Comparison of ENCODE assay signal across 1 cellular context in genomic region chr2:219572237-219573001, GRCh38.
TF ChIP-seq lines count a peak whose summit lies in the region.

A gene with protein sequence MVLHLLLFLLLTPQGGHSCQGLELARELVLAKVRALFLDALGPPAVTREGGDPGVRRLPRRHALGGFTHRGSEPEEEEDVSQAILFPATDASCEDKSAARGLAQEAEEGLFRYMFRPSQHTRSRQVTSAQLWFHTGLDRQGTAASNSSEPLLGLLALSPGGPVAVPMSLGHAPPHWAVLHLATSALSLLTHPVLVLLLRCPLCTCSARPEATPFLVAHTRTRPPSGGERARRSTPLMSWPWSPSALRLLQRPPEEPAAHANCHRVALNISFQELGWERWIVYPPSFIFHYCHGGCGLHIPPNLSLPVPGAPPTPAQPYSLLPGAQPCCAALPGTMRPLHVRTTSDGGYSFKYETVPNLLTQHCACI (plus strand): TSS chr2:219572310. CDS start chr2:219572375, 65 bp downstream.

TF ChIP-seq in SK-N-SH treated with all-trans-retinoic acid at 6 μM for 48 hours, 23 proteins besides CTCF, POLR2A, EP300 and RAD21:
- TF ChIP-seq, protein P1, sequence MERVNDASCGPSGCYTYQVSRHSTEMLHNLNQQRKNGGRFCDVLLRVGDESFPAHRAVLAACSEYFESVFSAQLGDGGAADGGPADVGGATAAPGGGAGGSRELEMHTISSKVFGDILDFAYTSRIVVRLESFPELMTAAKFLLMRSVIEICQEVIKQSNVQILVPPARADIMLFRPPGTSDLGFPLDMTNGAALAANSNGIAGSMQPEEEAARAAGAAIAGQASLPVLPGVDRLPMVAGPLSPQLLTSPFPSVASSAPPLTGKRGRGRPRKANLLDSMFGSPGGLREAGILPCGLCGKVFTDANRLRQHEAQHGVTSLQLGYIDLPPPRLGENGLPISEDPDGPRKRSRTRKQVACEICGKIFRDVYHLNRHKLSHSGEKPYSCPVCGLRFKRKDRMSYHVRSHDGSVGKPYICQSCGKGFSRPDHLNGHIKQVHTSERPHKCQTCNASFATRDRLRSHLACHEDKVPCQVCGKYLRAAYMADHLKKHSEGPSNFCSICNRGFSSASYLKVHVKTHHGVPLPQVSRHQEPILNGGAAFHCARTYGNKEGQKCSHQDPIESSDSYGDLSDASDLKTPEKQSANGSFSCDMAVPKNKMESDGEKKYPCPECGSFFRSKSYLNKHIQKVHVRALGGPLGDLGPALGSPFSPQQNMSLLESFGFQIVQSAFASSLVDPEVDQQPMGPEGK (CRISPR knock-in tag; IDR thresholded peaks at IDR 0.05; ENCODE audit: borderline replicate concordance): no peak
- TF ChIP-seq ESRRG (CRISPR knock-in tag; IDR thresholded peaks at IDR 0.05) (no peak), TOX (CRISPR knock-in tag; IDR thresholded peaks at IDR 0.05; ENCODE audit: borderline replicate concordance) (no peak), ZFP30 (CRISPR knock-in tag; IDR thresholded peaks at IDR 0.05) (no peak), RARB (CRISPR knock-in tag; IDR thresholded peaks at IDR 0.05) (no peak), PPARA (CRISPR knock-in tag; IDR thresholded peaks at IDR 0.05; ENCODE audit: borderline replicate concordance) (no peak), BACH2 (CRISPR knock-in tag; IDR thresholded peaks at IDR 0.05; ENCODE audit: borderline replicate concordance) (no peak), SNAI2 (CRISPR knock-in tag; IDR thresholded peaks at IDR 0.05) (no peak), OSR1 (CRISPR knock-in tag; IDR thresholded peaks at IDR 0.05) (no peak), CSDC2 (CRISPR knock-in tag; IDR thresholded peaks at IDR 0.05) (no peak), ARNTL (CRISPR knock-in tag; IDR thresholded peaks at IDR 0.05; ENCODE audit: borderline replicate concordance, low read depth) (no peak), CSRNP3 (CRISPR knock-in tag; IDR thresholded peaks at IDR 0.05) (no peak), ISL1 (CRISPR knock-in tag; IDR thresholded peaks at IDR 0.05) (no peak), TCF4 (CRISPR knock-in tag; IDR thresholded peaks at IDR 0.05; ENCODE audit: borderline replicate concordance) (no peak), ZFP3 (CRISPR knock-in tag; IDR thresholded peaks at IDR 0.05) (no peak)
- TF ChIP-seq, protein P2, sequence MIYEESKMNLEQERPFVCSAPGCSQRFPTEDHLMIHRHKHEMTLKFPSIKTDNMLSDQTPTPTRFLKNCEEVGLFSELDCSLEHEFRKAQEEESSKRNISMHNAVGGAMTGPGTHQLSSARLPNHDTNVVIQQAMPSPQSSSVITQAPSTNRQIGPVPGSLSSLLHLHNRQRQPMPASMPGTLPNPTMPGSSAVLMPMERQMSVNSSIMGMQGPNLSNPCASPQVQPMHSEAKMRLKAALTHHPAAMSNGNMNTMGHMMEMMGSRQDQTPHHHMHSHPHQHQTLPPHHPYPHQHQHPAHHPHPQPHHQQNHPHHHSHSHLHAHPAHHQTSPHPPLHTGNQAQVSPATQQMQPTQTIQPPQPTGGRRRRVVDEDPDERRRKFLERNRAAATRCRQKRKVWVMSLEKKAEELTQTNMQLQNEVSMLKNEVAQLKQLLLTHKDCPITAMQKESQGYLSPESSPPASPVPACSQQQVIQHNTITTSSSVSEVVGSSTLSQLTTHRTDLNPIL (CRISPR knock-in tag; IDR thresholded peaks at IDR 0.05; ENCODE audit: low read depth): no peak
